In genomic region chr7:98106647-98107312, GRCh38 we compare ENCODE assay signal across 8 cellular contexts. TPM values are rescaled to one million over a fixed set of nuclear protein-coding genes. Genes with fewer than 3 reads are reported as not detected.
DNase-seq lines count a peak whose midpoint lies in the region; ATAC-seq, FAIRE-seq and TF ChIP-seq lines count a peak whose summit lies in the region.

TSS of gene LMTK2 (plus strand) at chr7:98106862. CDS start at chr7:98107178, 316 bp downstream.

- under 1% methylated on average over 48 of the region's 75 CpGs for WGBS in prostate gland

- peak within 1 kb of the TSS; percentile 83 to 87 for H3K27ac ChIP-seq in prostate gland

- intact Hi-C loops in T-helper 1 cell treated with Interleukin-12 subunit alpha and Interleukin-12 subunit beta and Interleukin-4 antibody, amounts not matched to agents 30 ng/mL and 1 ng/mL, for 36 hours (cut with micrococcal nuclease), result loop anchor here (1.0 to 5.0 kb wide), 12 partner anchors 25 to 1036 kb away; partner anchors contain the start of genes ASNS, BAIAP2L1, BRI3 and SDHAF3
- intact Hi-C loops in left cardiac atrium (cut with DNase I), result loop anchor here in 1 of 2 donors (2.0 to 10.0 kb wide), 2 partner anchors 62 to 82 kb away; no protein-coding TSS in a partner anchor
- intact Hi-C loops in prostate gland (cut with DNase I), result loop anchor here (1.0 kb wide), 1 partner anchor 62 kb away; no protein-coding TSS in a partner anchor

- peak within 1 kb of the TSS; percentile 82 to 98 for H3K4me3 ChIP-seq in prostate gland

- peaks cover 13% of the 10 kb centered on the region for H3K4me1 ChIP-seq in prostate gland (replicated peaks)

- TF ChIP-seq CTCF in prostate gland (IDR thresholded peaks at IDR 0.05), result peak; percentile 97 to 99 (median 98)

- no peaks in the 10 kb centered on the region for H3K9me3 ChIP-seq in prostate gland

- ATAC-seq in HG02840 (IDR thresholded peaks at IDR 0.05; ENCODE audit: low FRiP score, unreplicated experiment) (peak; percentile 98), left cardiac atrium (peak; percentile 100)

- peak; percentile 88 for TF ChIP-seq POLR2A in GM12892 (IDR thresholded peaks at IDR 0.05; ENCODE audit: low read depth, low read length)
- peak; percentile 97 for TF ChIP-seq POLR2A in prostate gland (IDR thresholded peaks at IDR 0.05)

- DNase-seq in GM12892 (ENCODE audit: insufficient read length) (peak; percentile 83), NCI-H1436 treated with DMSO at 0.1 percent for 48 hours (lab: John Stamatoyannopoulos, UW) (peak; percentile 39), amniotic stem cell (lab: John Stamatoyannopoulos, UW) (peak; percentile 84), left cardiac atrium (peak; percentile 96), prostate gland (ENCODE audit: low spot score) (peak; percentile 94), urothelium cell line (ENCODE audit: low spot score) (peak; percentile 100)

- H3K27me3 ChIP-seq in prostate gland (replicated peaks; ENCODE audit: insufficient read depth), result no peaks in the 10 kb centered on the region

- FAIRE-seq in GM12892 (lab: Jason Lieb, UNC) (peak; percentile 99), urothelium cell line (lab: Jason Lieb, UNC) (peak; percentile 99)

- no peaks in the 10 kb centered on the region for H3K36me3 ChIP-seq in prostate gland

RNA-seq across cellular contexts. Expression of gene LMTK2, which starts in this region (rescaled TPM):
- polyA plus RNA-seq in GM12892 (2012; ENCODE audit: missing spikeins), result 2.4 TPM
- total RNA-seq in T-helper 1 cell treated with Interleukin-12 subunit alpha and Interleukin-12 subunit beta and Interleukin-4 antibody, amounts not matched to agents 30 ng/mL and 1 ng/mL, for 36 hours, result 12.7 and 15.9 TPM in 2 replicates
- total RNA-seq in left cardiac atrium (10 to 100 TPM; 26.7 to 28.4 TPM), prostate gland (10 to 100 TPM; 22.2 to 37.4 TPM)

Comparison
In these comparisons a context has a peak if more than half of its experiments do, and no peak if none do; other contexts are left out.
1. Peak in every context shown above with its lines: DNase-seq, ATAC-seq, H3K4me3 ChIP-seq and H3K27ac ChIP-seq.
2. DNase-seq: peak in every context shown above with its lines; median percentile 100 in urothelium cell line; 96 in left cardiac atrium; 94 in prostate gland; 84 in amniotic stem cell; 83 in GM12892; 39 in NCI-H1436 treated with DMSO at 0.1 percent for 48 hours.